11 cellular contexts compared by ENCODE assay signal in genomic region chr11:35629914-35630313, GRCh38. TPM values are rescaled to one million over a fixed set of nuclear protein-coding genes. Genes with fewer than 3 reads are reported as not detected.
DNase-seq lines count a peak whose midpoint lies in the region; ATAC-seq, FAIRE-seq and TF ChIP-seq lines count a peak whose summit lies in the region.
"Had no signal": no experiment of that assay in that cellular context is flagged by ENCODE, and none has a peak within 500 bp of the region (broad histone marks: within the 10 kb centered on the region; RNA-seq: fewer than 3 reads in every experiment).

No MANE protein-coding gene starts in this region.

- in situ Hi-C loops in Caki2 (cut with HindIII; ENCODE audit: low pct_unique_long_range_greater_than_20kb, low sequenced_read_pairs), result loop anchor here (25.0 kb wide), 1 partner anchor 307 kb away; the partner anchor contains the start of gene LDLRAD3

- no peak overlapping the region for H3K4me3 Mint-ChIP-seq in naive thymus-derived CD8-positive, alpha-beta T cell

- H3K4me1 Mint-ChIP-seq in naive thymus-derived CD8-positive, alpha-beta T cell, result no peaks in the 10 kb centered on the region

- no peaks in the 10 kb centered on the region for H3K36me3 ChIP-seq in osteoblast (ENCODE audit: insufficient read depth, low read length)
- H3K36me3 ChIP-seq: left ventricle myocardium inferior had no signal

- H3K9me3 ChIP-seq in osteoblast (ENCODE audit: low read depth, low read length), result no peaks in the 10 kb centered on the region
- H3K9me3 ChIP-seq: left ventricle myocardium inferior had no signal

- no peak for FAIRE-seq in frontal cortex (lab: Jason Lieb, UNC)

- H3K27me3 Mint-ChIP-seq in naive thymus-derived CD8-positive, alpha-beta T cell, result peaks cover 28 to 72% (median 62%) of the 10 kb centered on the region in 5 donors

- H2AFZ ChIP-seq in osteoblast (ENCODE audit: low read length), result no peak overlapping the region

- DNase-seq in Caki2 (ENCODE audit: low read depth), result peak; percentile 74
- peak; percentile 82 for DNase-seq in NCI-H460 (ENCODE audit: extremely low read depth, low read depth)
- DNase-seq in dermis microvascular lymphatic vessel endothelial cell (ENCODE audit: low read depth in 2 of 2), result peak; percentile 91 to 96
- peak; percentile 86 for DNase-seq in osteoblast (ENCODE audit: insufficient read length, low spot score, missing footprints)
- DNase-seq in NCI-H1092 (lab: John Stamatoyannopoulos, UW), result no peak
- DNase-seq in frontal cortex (ENCODE audit: low spot score in 2 of 2), result no peak
- no peak for DNase-seq in naive thymus-derived CD8-positive, alpha-beta T cell
- DNase-seq: activated T-cell treated with anti-CD3 and anti-CD28 coated beads for 4 hours, left ventricle myocardium inferior, substantia nigra had no signal

- H3K4me2 ChIP-seq in osteoblast (ENCODE audit: insufficient read depth, low read length), result peak overlapping the region; percentile 63

- H3K27ac ChIP-seq in osteoblast (ENCODE audit: low read depth, low read length), result peak overlapping the region; percentile 53
- H3K27ac ChIP-seq: left ventricle myocardium inferior had no signal

- no peaks in the 10 kb centered on the region for H4K20me1 ChIP-seq in osteoblast (ENCODE audit: insufficient read depth, low read length)

- H3K27me3 ChIP-seq in osteoblast (ENCODE audit: insufficient read depth, low read length), result no peaks in the 10 kb centered on the region

- H3K27ac Mint-ChIP-seq in naive thymus-derived CD8-positive, alpha-beta T cell, result no peak overlapping the region

- no peaks in the 10 kb centered on the region for H3K36me3 Mint-ChIP-seq in naive thymus-derived CD8-positive, alpha-beta T cell

- no peak for TF ChIP-seq CTCF in osteoblast (IDR thresholded peaks at IDR 0.05; ENCODE audit: extremely low read depth, low read depth, low read length)

- no peaks in the 10 kb centered on the region for H3K9me3 Mint-ChIP-seq in naive thymus-derived CD8-positive, alpha-beta T cell

- H3K79me2 ChIP-seq in osteoblast (ENCODE audit: insufficient read depth, low read length), result no peaks in the 10 kb centered on the region

- peaks cover 27% of the 10 kb centered on the region for H3K4me1 ChIP-seq in osteoblast (ENCODE audit: insufficient read depth, low read length)
- H3K4me1 ChIP-seq: left ventricle myocardium inferior had no signal

- POLR2A ChIA-PET in naive thymus-derived CD8-positive, alpha-beta T cell (lab: Charles Lee), result no interaction called here

- ATAC-seq in HG03095 (IDR thresholded peaks at IDR 0.05; ENCODE audit: unreplicated experiment), result no peak
- no peak for ATAC-seq in naive thymus-derived CD8-positive, alpha-beta T cell

- no peak overlapping the region for H3K4me3 ChIP-seq in osteoblast (ENCODE audit: insufficient read depth, low read length)
- H3K4me3 ChIP-seq: left ventricle myocardium inferior had no signal

RNA-seq across cellular contexts. Expression of gene FJX1, which starts 11.7 kb away (rescaled TPM):
- total RNA-seq in Caki2 (2014; rRNA removed; shearing (Covaris generic); ENCODE audit: low replicate concordance), result 25.7 and 36.8 TPM in 2 replicates
- total RNA-seq in NCI-H460 (2014; rRNA removed; shearing (Covaris generic)), result 30.0 and 33.1 TPM in 2 replicates
- polyA plus RNA-seq in NCI-H460 (2014; cell fraction: nucleus; rRNA removed), result 57.5 and 60.7 TPM in 2 replicates
- total RNA-seq in dermis microvascular lymphatic vessel endothelial cell (25.2 and 30.5 TPM in 2 replicates), osteoblast (10.3 and 13.8 TPM in 2 replicates), frontal cortex (50.1 TPM)
- total RNA-seq in naive thymus-derived CD8-positive, alpha-beta T cell, result not detected
- under 1 TPM in 1 of 3 donors, not detected in 2; 0.15 TPM for polyA plus RNA-seq in naive thymus-derived CD8-positive, alpha-beta T cell

RNA-seq across cellular contexts. Expression of gene TRIM44, which starts 32.7 kb away (rescaled TPM):
- 3.6 and 3.8 TPM in 2 replicates for total RNA-seq in Caki2 (2014; rRNA removed; shearing (Covaris generic); ENCODE audit: low replicate concordance)
- total RNA-seq in NCI-H460 (2014; rRNA removed; shearing (Covaris generic)), result 15.2 and 20.8 TPM in 2 replicates
- 15.4 and 15.8 TPM in 2 replicates for polyA plus RNA-seq in NCI-H460 (2014; cell fraction: nucleus; rRNA removed)
- total RNA-seq in dermis microvascular lymphatic vessel endothelial cell (10.7 and 22.6 TPM in 2 replicates), osteoblast (23.9 and 40.5 TPM in 2 replicates), frontal cortex (13.5 TPM)
- total RNA-seq in naive thymus-derived CD8-positive, alpha-beta T cell, result 10 to 100 TPM; 64.5 to 73.4 TPM
- polyA plus RNA-seq in naive thymus-derived CD8-positive, alpha-beta T cell, result 10 to 100 TPM; 49.5 to 59.4 (median 56.4) TPM

Comparison
In these comparisons a context has a peak if more than half of its experiments do, and no peak if none do; other contexts are left out.
1. DNase-seq: peak in Caki2 (single experiment), NCI-H460 (single experiment), dermis microvascular lymphatic vessel endothelial cell (2 of 2) and osteoblast (single experiment); none in NCI-H1092 (single experiment), frontal cortex (0 of 2) and naive thymus-derived CD8-positive, alpha-beta T cell (0 of 10).